In genomic region chr2:109178974-109179373, GRCh38 we compare ENCODE assay signal across 24 cellular contexts.
"Had no signal": no experiment of that assay in that cellular context is flagged by ENCODE, and none has a peak within 500 bp of the region (broad histone marks: within the 10 kb centered on the region; RNA-seq: fewer than 3 reads in every experiment).

No MANE protein-coding gene starts in this region.

- H3K36me3 ChIP-seq: SJCRH30, WERI-Rb-1 had no signal

- H3K27me3 ChIP-seq: SJCRH30 had no signal

- ATAC-seq: activated CD8-positive, alpha-beta memory T cell treated with anti-CD3 and anti-CD28 coated beads, Interleukin-2, amount 10 ng/mL, durations not matched to agents 7 days and 5 days; activated naive CD8-positive, alpha-beta T cell treated with anti-CD3 and anti-CD28 coated beads, Interleukin-2, amount 50 U/mL, for 24 hours; Panc1 had no signal

- H3K9me3 ChIP-seq: SJCRH30, SK-N-SH had no signal

- H3K4me2 ChIP-seq: KMS-11, SK-N-SH had no signal

- DNase-seq: activated CD4-positive, alpha-beta memory T cell treated with anti-CD3 and anti-CD28 coated beads, Interleukin-2, amount 10 ng/mL, durations not matched to agents 7 days and 5 days; activated CD4-positive, alpha-beta T cell treated with anti-CD3 and anti-CD28 coated beads for 1 hour; activated CD4-positive, alpha-beta T cell treated with anti-CD3 and anti-CD28 coated beads for 48 hours; activated CD4-positive, CD25-positive, alpha-beta regulatory T cell; activated CD8-positive, alpha-beta memory T cell treated with anti-CD3 and anti-CD28 coated beads for 24 hours; activated CD8-positive, alpha-beta memory T cell treated with anti-CD3 and anti-CD28 coated beads, Interleukin-2, amount 10 ng/mL, durations not matched to agents 7 days and 5 days; activated CD8-positive, alpha-beta memory T cell treated with anti-CD3 and anti-CD28 coated beads, Interleukin-2, amount 50 U/mL, for 48 hours; activated effector memory CD4-positive, alpha-beta T cell treated with Interleukin-2 at 50 U/mL for 16 hours; activated naive CD4-positive, alpha-beta T cell treated with anti-CD3 and anti-CD28 coated beads, Interleukin-2, amount 10 ng/mL, durations not matched to agents 7 days and 5 days; activated naive CD8-positive, alpha-beta T cell treated with anti-CD3 and anti-CD28 coated beads, Interleukin-2, amount 50 U/mL, for 24 hours; activated T-cell treated with anti-CD3 and anti-CD28 coated beads, Interleukin-2, amount 50 U/mL, for 48 hours; anterior cingulate cortex; central memory CD4-positive, alpha-beta T cell; NCI-H1105; NCI-H1417 treated with DMSO at 0.1 percent for 48 hours; NCI-H2029; NCI-H345; NCI-H524 treated with DMSO at 0.1 percent for 48 hours; SHP77; SK-N-SH; WERI-Rb-1 had no signal

- H3K9ac ChIP-seq: KMS-11, SK-N-SH had no signal

- H3K27ac ChIP-seq: KMS-11, SJCRH30, WERI-Rb-1 had no signal

- H3K4me3 ChIP-seq: SJCRH30 had no signal
